ENCODE assay signal across 1 cellular context in genomic region chr1:43945898-43946243, GRCh38.
TF ChIP-seq lines count a peak whose summit lies in the region.

No MANE protein-coding gene starts in this region.

TF ChIP-seq in endothelial cell of umbilical vein, 7 proteins besides CTCF, POLR2A, EP300 and RAD21:
- TF ChIP-seq MYC (IDR thresholded peaks at IDR 0.05; ENCODE audit: low read depth, low read length) (no peak), POLR2AphosphoS5 (IDR thresholded peaks at IDR 0.05; ENCODE audit: insufficient read depth, low read depth, low read length) (no peak), FOS (IDR thresholded peaks at IDR 0.05; ENCODE audit: borderline replicate concordance, insufficient read depth, low read length) (no peak), JUN (IDR thresholded peaks at IDR 0.05; ENCODE audit: borderline replicate concordance, insufficient read depth, insufficient read length, low read depth) (no peak), MAX (IDR thresholded peaks at IDR 0.05; ENCODE audit: insufficient read depth, insufficient read length) (no peak), EZH2 (IDR thresholded peaks at IDR 0.05; ENCODE audit: borderline replicate concordance, low read depth, low read length, severe bottlenecking) (no peak), GATA2 (IDR thresholded peaks at IDR 0.05; ENCODE audit: insufficient read depth, insufficient read length, low read depth, low read length) (no peak)
TF ChIP-seq in endothelial cell of umbilical vein: peak in this region for 0.
